Comparison of ENCODE assay signal across 26 cellular contexts in the genomic region with DNA sequence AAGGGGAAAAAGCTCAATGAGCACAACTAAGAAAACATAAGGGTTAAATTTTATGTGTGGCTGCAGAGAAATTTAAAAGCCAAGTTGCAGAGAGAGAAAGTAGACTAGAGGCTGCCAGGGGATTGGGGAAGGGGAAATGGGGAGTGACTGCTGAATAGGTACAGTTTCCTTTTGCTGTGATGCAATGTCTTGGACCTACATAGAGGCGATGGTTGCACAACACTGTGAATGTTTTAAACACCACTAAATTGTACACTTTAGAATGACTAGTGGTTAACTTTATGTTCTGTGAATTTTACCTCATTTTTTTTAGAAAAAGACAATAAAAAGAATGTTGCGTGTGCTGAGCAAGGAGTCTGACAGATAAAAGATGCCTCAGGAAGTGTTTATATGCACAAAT. TPM values are rescaled to one million over a fixed set of nuclear protein-coding genes. Genes with fewer than 3 reads are reported as not detected.
DNase-seq lines count a peak whose midpoint lies in the region; ATAC-seq and TF ChIP-seq lines count a peak whose summit lies in the region.
"Had no signal": no experiment of that assay in that cellular context is flagged by ENCODE, and none has a peak within 500 bp of the region (broad histone marks: within the 10 kb centered on the region; RNA-seq: fewer than 3 reads in every experiment).

No MANE protein-coding gene starts in this region.

- H3K9me3 ChIP-seq in right atrium auricular region (no peaks in the 10 kb centered on the region), adipocyte (ENCODE audit: control insufficient read depth, low read length) (no peaks in the 10 kb centered on the region)
- H3K9me3 ChIP-seq: body of pancreas, pancreas had no signal

- intact Hi-C loops in left ventricle myocardium superior (cut with micrococcal nuclease) = no loop called here
- intact Hi-C loops in activated T-helper 1 cell treated with anti-CD3 and anti-CD28 coated beads, Interleukin-12 subunit alpha, Interleukin-12 subunit beta, Interleukin-2, Interleukin-4 antibody, amounts not matched to agents 30 ng/mL and 10 ng/mL and 1 ng/mL, durations not matched to agents 14 hours and 24 hours and 36 hours (cut with micrococcal nuclease) = no loop called here

- no peaks in the 10 kb centered on the region for H3K27me3 ChIP-seq in right atrium auricular region
- H3K27me3 ChIP-seq in adipocyte (replicated peaks; ENCODE audit: control insufficient read depth, insufficient read depth, low read length) = no peaks in the 10 kb centered on the region
- H3K27me3 ChIP-seq: body of pancreas, pancreas had no signal

- no peak overlapping the region for H3K4me3 ChIP-seq in right atrium auricular region
- no peak overlapping the region for H3K4me3 ChIP-seq in adipocyte (ENCODE audit: low read length)
- H3K4me3 ChIP-seq: body of pancreas, lung, pancreas, smooth muscle cell had no signal

- H3K36me3 Mint-ChIP-seq in activated T-helper 1 cell treated with anti-CD3 and anti-CD28 coated beads, Interleukin-12 subunit alpha, Interleukin-12 subunit beta, Interleukin-2, Interleukin-4 antibody, amounts not matched to agents 30 ng/mL and 10 ng/mL and 1 ng/mL, durations not matched to agents 14 hours and 24 hours and 36 hours (ENCODE audit: low read depth) = no peaks in the 10 kb centered on the region
- H3K36me3 Mint-ChIP-seq: activated naive CD8-positive, alpha-beta T cell; CD4-positive, CD25-positive, alpha-beta regulatory T cell; naive B cell had no signal

- no peaks in the 10 kb centered on the region for H3K4me1 ChIP-seq in right atrium auricular region
- H3K4me1 ChIP-seq in adipocyte (ENCODE audit: control insufficient read depth, insufficient read depth, low read length) = peaks cover 13% of the 10 kb centered on the region
- H3K4me1 ChIP-seq: body of pancreas, pancreas had no signal

- no peak overlapping the region for H3K4me3 Mint-ChIP-seq in activated T-helper 1 cell treated with anti-CD3 and anti-CD28 coated beads, Interleukin-12 subunit alpha, Interleukin-12 subunit beta, Interleukin-2, Interleukin-4 antibody, amounts not matched to agents 30 ng/mL and 10 ng/mL and 1 ng/mL, durations not matched to agents 14 hours and 24 hours and 36 hours
- H3K4me3 Mint-ChIP-seq: activated CD8-positive, alpha-beta T cell treated with anti-CD3 and anti-CD28 coated beads, Interleukin-2, amount 10 ng/mL, durations not matched to agents 7 days and 5 days; activated naive CD8-positive, alpha-beta T cell; activated T-cell treated with anti-CD3 and anti-CD28 coated beads, Interleukin-2, amount 50 U/mL, for 4 hours; CD4-positive, CD25-positive, alpha-beta regulatory T cell; HFFc6; naive B cell had no signal

- no peak overlapping the region for H3K27ac Mint-ChIP-seq in activated T-helper 1 cell treated with anti-CD3 and anti-CD28 coated beads, Interleukin-12 subunit alpha, Interleukin-12 subunit beta, Interleukin-2, Interleukin-4 antibody, amounts not matched to agents 30 ng/mL and 10 ng/mL and 1 ng/mL, durations not matched to agents 14 hours and 24 hours and 36 hours
- H3K27ac Mint-ChIP-seq: activated CD8-positive, alpha-beta T cell treated with anti-CD3 and anti-CD28 coated beads, Interleukin-2, amount 10 ng/mL, durations not matched to agents 7 days and 5 days; activated naive CD8-positive, alpha-beta T cell; HFFc6 had no signal

- TF ChIP-seq CTCF in right atrium auricular region (IDR thresholded peaks at IDR 0.05) = no peak

- DNase-seq in left ventricle myocardium superior = no peak
- no peak for DNase-seq in right atrium auricular region (ENCODE audit: low spot score)
- DNase-seq in adipocyte (ENCODE audit: low read depth) = peak; percentile 60
- DNase-seq in iris pigment epithelial cell (ENCODE audit: low read depth) = peak; percentile 74
- no peak for DNase-seq in activated naive CD4-positive, alpha-beta T cell treated with anti-CD3 and anti-CD28 coated beads, Interleukin-2, amount 50 U/mL, for 16 hours
- DNase-seq in activated T-helper 1 cell treated with anti-CD3 and anti-CD28 coated beads, Interleukin-12 subunit alpha, Interleukin-12 subunit beta, Interleukin-2, Interleukin-4 antibody, amounts not matched to agents 30 ng/mL and 10 ng/mL and 1 ng/mL, durations not matched to agents 14 hours and 24 hours and 36 hours (ENCODE audit: low spot score) = no peak
- DNase-seq: activated CD4-positive, CD25-positive, alpha-beta regulatory T cell; activated CD8-positive, alpha-beta T cell treated with anti-CD3 and anti-CD28 coated beads, Interleukin-2, amount 10 ng/mL, durations not matched to agents 7 days and 5 days; activated T-cell treated with anti-CD3 and anti-CD28 coated beads, Interleukin-2, amount 50 U/mL, for 4 hours; body of pancreas; CD4-positive, CD25-positive, alpha-beta regulatory T cell; glutamatergic neuron; HFFc6; naive B cell; NCI-H1694; NCI-H2227 treated with DMSO at 0.1 percent for 48 hours; pancreas; SHP77; stimulated activated CD4-positive, alpha-beta T cell treated with anti-CD3 and anti-CD28 coated beads, Interleukin-4, amount 100 ng/mL, for 4 hours had no signal

- no peaks in the 10 kb centered on the region for H3K27me3 Mint-ChIP-seq in activated T-helper 1 cell treated with anti-CD3 and anti-CD28 coated beads, Interleukin-12 subunit alpha, Interleukin-12 subunit beta, Interleukin-2, Interleukin-4 antibody, amounts not matched to agents 30 ng/mL and 10 ng/mL and 1 ng/mL, durations not matched to agents 14 hours and 24 hours and 36 hours (ENCODE audit: insufficient read depth)
- H3K27me3 Mint-ChIP-seq: activated naive CD8-positive, alpha-beta T cell; CD4-positive, CD25-positive, alpha-beta regulatory T cell had no signal

- ATAC-seq in left ventricle myocardium superior (peak; percentile 65), HG03460 (IDR thresholded peaks at IDR 0.05; ENCODE audit: unreplicated experiment) (no peak), GM19324 (IDR thresholded peaks at IDR 0.05; ENCODE audit: low FRiP score, unreplicated experiment) (no peak)
- ATAC-seq: activated CD8-positive, alpha-beta T cell treated with anti-CD3 and anti-CD28 coated beads, Interleukin-2, amount 10 ng/mL, durations not matched to agents 7 days and 5 days; activated T-cell treated with anti-CD3 and anti-CD28 coated beads, Interleukin-2, amount 50 U/mL, for 4 hours; body of pancreas; pancreas had no signal

- H3K36me3 ChIP-seq in right atrium auricular region (no peaks in the 10 kb centered on the region), adipocyte (ENCODE audit: control insufficient read depth, insufficient read depth, low read length, severe bottlenecking) (no peaks in the 10 kb centered on the region)
- H3K36me3 ChIP-seq: pancreas had no signal

- H3K9ac ChIP-seq in adipocyte (ENCODE audit: low read length) = no peak overlapping the region

- no peaks in the 10 kb centered on the region for H3K9me3 Mint-ChIP-seq in activated T-helper 1 cell treated with anti-CD3 and anti-CD28 coated beads, Interleukin-12 subunit alpha, Interleukin-12 subunit beta, Interleukin-2, Interleukin-4 antibody, amounts not matched to agents 30 ng/mL and 10 ng/mL and 1 ng/mL, durations not matched to agents 14 hours and 24 hours and 36 hours
- H3K9me3 Mint-ChIP-seq: HFFc6 had no signal

- no peak overlapping the region for H3K27ac ChIP-seq in right atrium auricular region
- H3K27ac ChIP-seq: body of pancreas, epithelial cell of prostate, pancreas had no signal

- H3K4me1 Mint-ChIP-seq in activated T-helper 1 cell treated with anti-CD3 and anti-CD28 coated beads, Interleukin-12 subunit alpha, Interleukin-12 subunit beta, Interleukin-2, Interleukin-4 antibody, amounts not matched to agents 30 ng/mL and 10 ng/mL and 1 ng/mL, durations not matched to agents 14 hours and 24 hours and 36 hours (ENCODE audit: low read depth) = no peaks in the 10 kb centered on the region
- H3K4me1 Mint-ChIP-seq: CD4-positive, CD25-positive, alpha-beta regulatory T cell had no signal

RNA-seq across cellular contexts. Expression of a gene that starts 36.5 kb away (rescaled TPM):
- total RNA-seq in left ventricle myocardium superior (0.40 TPM), right atrium auricular region (under 1 TPM; 0.30 to 0.98 TPM)
- total RNA-seq in activated T-helper 1 cell treated with anti-CD3 and anti-CD28 coated beads, Interleukin-12 subunit alpha, Interleukin-12 subunit beta, Interleukin-2, Interleukin-4 antibody, amounts not matched to agents 30 ng/mL and 10 ng/mL and 1 ng/mL, durations not matched to agents 14 hours and 24 hours and 36 hours = 0.03 TPM in 1 of 2 replicates, not detected in the other
- total RNA-seq: activated CD8-positive, alpha-beta T cell treated with anti-CD3 and anti-CD28 coated beads, Interleukin-2, amount 10 ng/mL, durations not matched to agents 7 days and 5 days; CD4-positive, CD25-positive, alpha-beta regulatory T cell; T-helper 2 cell treated with Interferon-gamma antibody and Interleukin-4, amounts not matched to agents 100 ng/mL and 5 ng/mL, for 36 hours had no signal

Comparison
In these comparisons a context has a peak if more than half of its experiments do, and no peak if none do; other contexts are left out.
1. DNase-seq: peak in adipocyte (single experiment) and iris pigment epithelial cell (single experiment); none in left ventricle myocardium superior (single experiment), right atrium auricular region (single experiment), activated naive CD4-positive, alpha-beta T cell treated with anti-CD3 and anti-CD28 coated beads, Interleukin-2, amount 50 U/mL, for 16 hours (single experiment) and activated T-helper 1 cell treated with anti-CD3 and anti-CD28 coated beads, Interleukin-12 subunit alpha, Interleukin-12 subunit beta, Interleukin-2, Interleukin-4 antibody, amounts not matched to agents 30 ng/mL and 10 ng/mL and 1 ng/mL, durations not matched to agents 14 hours and 24 hours and 36 hours (single experiment).